ENCODE assay signal across 10 cellular contexts in the genomic region with DNA sequence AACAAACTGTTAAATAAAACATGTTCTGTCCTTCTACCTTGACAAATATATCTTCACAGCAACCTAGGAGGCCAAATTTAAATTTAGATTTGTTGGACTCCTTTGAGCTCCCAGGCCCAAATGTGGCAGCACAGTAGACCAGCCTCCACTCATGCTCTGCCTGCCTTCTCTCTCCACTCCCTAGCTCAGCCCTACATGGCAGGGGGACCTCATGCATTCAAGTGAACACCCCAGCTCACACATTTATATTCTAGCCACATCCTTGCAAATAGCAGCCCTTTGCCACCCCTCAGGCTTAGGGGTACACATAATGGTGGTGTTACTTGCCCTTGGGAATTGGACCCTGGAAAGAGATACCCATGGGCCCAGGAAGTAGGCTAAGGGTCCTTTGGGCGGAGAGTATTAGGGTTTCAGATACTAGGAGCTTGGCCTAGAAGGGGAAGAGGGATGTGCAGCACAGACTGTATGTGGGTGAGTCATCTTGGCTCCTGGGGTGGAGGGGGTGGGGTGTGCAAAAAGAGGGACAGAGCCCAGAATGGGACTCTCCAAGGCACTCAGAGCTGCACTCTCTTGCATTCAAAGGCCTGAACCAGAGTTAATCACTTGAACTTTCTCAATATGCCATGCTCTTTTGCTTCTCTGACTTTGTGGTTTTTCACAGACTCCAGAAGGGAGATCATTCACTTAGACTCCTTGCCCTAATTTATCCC.
A peak's percentile ranks its signal among the peaks of the same experiment; 100 is the strongest.
DNase-seq lines count a peak whose midpoint lies in the region; ATAC-seq and TF ChIP-seq lines count a peak whose summit lies in the region.
"Had no signal": no experiment of that assay in that cellular context is flagged by ENCODE, and none has a peak within 500 bp of the region (broad histone marks: within the 10 kb centered on the region; RNA-seq: fewer than 3 reads in every experiment).

No MANE protein-coding gene starts in this region.

- no peak overlapping the region for H3K4ac ChIP-seq in H9 (ENCODE audit: low read depth, low read length)

- H2AK5ac ChIP-seq in H9 (ENCODE audit: insufficient read length, low read length) = no peak overlapping the region

- no peak overlapping the region for H2BK20ac ChIP-seq in H9 (ENCODE audit: low read depth, low read length, poor library complexity, severe bottlenecking)

- H3K36me3 ChIP-seq in esophagus squamous epithelium (no peaks in the 10 kb centered on the region), neural progenitor cell (no peaks in the 10 kb centered on the region)
- H3K36me3 ChIP-seq: colonic mucosa had no signal

- WGBS in esophagus squamous epithelium, 2 donors = 58 to 91% methylated on average over 1 of the region's 1 CpG
- no CpG with 5 or more reads among the region's 1 CpG for WGBS in H9 (ENCODE audit: extremely low coverage, insufficient read length, low lambda C conversion rate)

- intact Hi-C loops in esophagus squamous epithelium (cut with DNase I) = no loop called here

- no peak overlapping the region for H3K14ac ChIP-seq in H9 (ENCODE audit: insufficient read depth, low read length)

- peaks cover 5% of the 10 kb centered on the region for H3K36me3 Mint-ChIP-seq in neural progenitor cell
- H3K36me3 Mint-ChIP-seq in H9 (ENCODE audit: insufficient read depth in 1 of 3, low read depth in 3 of 3) = no peaks in the 10 kb centered on the region
- H3K36me3 Mint-ChIP-seq: naive thymus-derived CD8-positive, alpha-beta T cell had no signal

- H3K9ac ChIP-seq in neural progenitor cell (no peak overlapping the region), H9 (ENCODE audit: extremely low read depth, insufficient read length, low read length) (no peak overlapping the region)

- no peak overlapping the region for H4K5ac ChIP-seq in H9 (ENCODE audit: insufficient read length, low read depth, low read length)

- H3K9me3 Mint-ChIP-seq in neural progenitor cell (no peaks in the 10 kb centered on the region), H9 (no peaks in the 10 kb centered on the region)
- H3K9me3 Mint-ChIP-seq: naive thymus-derived CD8-positive, alpha-beta T cell had no signal

- peak overlapping the region in 3 of 4 donors; percentile 20 to 55 (median 45) for H3K27ac ChIP-seq in esophagus squamous epithelium
- H3K27ac ChIP-seq in neural progenitor cell = no peak overlapping the region
- H3K27ac ChIP-seq in H9 (ENCODE audit: insufficient read length, low read depth, low read length) = no peak overlapping the region
- H3K27ac ChIP-seq: colonic mucosa had no signal

- no peak overlapping the region for H2BK12ac ChIP-seq in H9 (ENCODE audit: insufficient read length, low read depth, low read length)

- H2AFZ ChIP-seq in neural progenitor cell (replicated peaks) = no peak overlapping the region
- H2AFZ ChIP-seq in H9 (ENCODE audit: low read length) = no peak overlapping the region

- H3K18ac ChIP-seq in H9 (ENCODE audit: insufficient read length, low read depth, low read length) = no peak overlapping the region

- no peaks in the 10 kb centered on the region for H3K27me3 ChIP-seq in esophagus squamous epithelium
- H3K27me3 ChIP-seq in neural progenitor cell = no peaks in the 10 kb centered on the region
- no peaks in the 10 kb centered on the region; the same call in 1 of the 2 replicates for H3K27me3 ChIP-seq in H9 (ENCODE audit: insufficient read depth, low read length)
- H3K27me3 ChIP-seq: colonic mucosa had no signal

- no peak for TF ChIP-seq CTCF in esophagus squamous epithelium (IDR thresholded peaks at IDR 0.05)
- no peak for TF ChIP-seq CTCF in neural progenitor cell (IDR thresholded peaks at IDR 0.05)
- TF ChIP-seq CTCF in H9 (conservative IDR thresholded peaks at IDR 0.05) = no peak

- ATAC-seq in HG02885 (IDR thresholded peaks at IDR 0.05; ENCODE audit: poor library complexity, unreplicated experiment) = no peak
- ATAC-seq: naive thymus-derived CD8-positive, alpha-beta T cell had no signal

- H4K91ac ChIP-seq in H9 (ENCODE audit: insufficient read length, low read depth, low read length) = no peak overlapping the region

- no peaks in the 10 kb centered on the region for H3K79me1 ChIP-seq in H9 (ENCODE audit: insufficient read depth, low read depth, low read length, poor library complexity, severe bottlenecking)

- H3F3A ChIP-seq in neural progenitor cell (ENCODE audit: low read depth) = no peaks in the 10 kb centered on the region

- H3K9me3 ChIP-seq in esophagus squamous epithelium = no peaks in the 10 kb centered on the region
- no peaks in the 10 kb centered on the region for H3K9me3 ChIP-seq in neural progenitor cell (ENCODE audit: low read depth)
- no peaks in the 10 kb centered on the region for H3K9me3 ChIP-seq in H9 (ENCODE audit: control insufficient read depth, low read depth, low read length)
- H3K9me3 ChIP-seq: colonic mucosa had no signal

- no peak overlapping the region for H4K8ac ChIP-seq in H9 (replicated peaks; ENCODE audit: insufficient read length, low read depth, low read length)

- H3K27me3 Mint-ChIP-seq in neural progenitor cell (ENCODE audit: insufficient read depth, low read depth) = no peaks in the 10 kb centered on the region
- H3K27me3 Mint-ChIP-seq in H9 (ENCODE audit: low read depth) = no peaks in the 10 kb centered on the region; the same call in 1 of the 2 replicates

- H2BK15ac ChIP-seq in H9 (ENCODE audit: low read depth, low read length) = no peak overlapping the region

- no peak overlapping the region for H3T11ph ChIP-seq in H9 (ENCODE audit: low read length)

- no peaks in the 10 kb centered on the region for H4K20me1 ChIP-seq in neural progenitor cell (ENCODE audit: low read depth)
- no peaks in the 10 kb centered on the region for H4K20me1 ChIP-seq in H9 (ENCODE audit: control insufficient read depth, insufficient read depth, insufficient read length)

- TF ChIP-seq POLR2A in esophagus squamous epithelium (IDR thresholded peaks at IDR 0.05) = no peak

- H3K4me1 ChIP-seq in esophagus squamous epithelium (peaks cover 24 to 55% (median 41%) of the 10 kb centered on the region in 3 donors), neural progenitor cell (peaks cover 26% of the 10 kb centered on the region), H9 (ENCODE audit: insufficient read depth, low read length) (peaks cover 4% of the 10 kb centered on the region; the same call in 1 of the 2 replicates)
- H3K4me1 ChIP-seq: colonic mucosa had no signal

- H3K4me3 Mint-ChIP-seq in neural progenitor cell (no peak overlapping the region), H9 (no peak overlapping the region)
- H3K4me3 Mint-ChIP-seq: naive thymus-derived CD8-positive, alpha-beta T cell had no signal

- H3K23me2 ChIP-seq in H9 (ENCODE audit: insufficient read length, low read depth, low read length, poor library complexity, severe bottlenecking) = no peaks in the 10 kb centered on the region

- H3K27ac Mint-ChIP-seq in neural progenitor cell (peak overlapping the region; percentile 85), H9 (no peak overlapping the region; a peak in 1 of 7 replicates)
- H3K27ac Mint-ChIP-seq: naive thymus-derived CD8-positive, alpha-beta T cell had no signal

- no peak overlapping the region for H3K4me2 ChIP-seq in neural progenitor cell
- H3K4me2 ChIP-seq in H9 (ENCODE audit: insufficient read depth, insufficient read length, low read length) = no peak overlapping the region

- H3K56ac ChIP-seq in H9 (ENCODE audit: insufficient read length, low read depth, low read length) = no peak overlapping the region

- H3K23ac ChIP-seq in H9 (ENCODE audit: insufficient read length, low read depth, low read length) = no peak overlapping the region

- H3K4me3 ChIP-seq in esophagus squamous epithelium (no peak overlapping the region), neural progenitor cell (no peak overlapping the region)
- H3K4me3 ChIP-seq: colonic mucosa had no signal

- no peaks in the 10 kb centered on the region for H3K79me2 ChIP-seq in neural progenitor cell (ENCODE audit: low read depth)
- H3K79me2 ChIP-seq in H9 (ENCODE audit: insufficient read depth, low read length) = no peaks in the 10 kb centered on the region

- H3K4me1 Mint-ChIP-seq in neural progenitor cell (peaks cover 44% of the 10 kb centered on the region), H9 (peaks cover 38 to 40% of the 10 kb centered on the region in 2 experiments)
- H3K4me1 Mint-ChIP-seq: naive thymus-derived CD8-positive, alpha-beta T cell had no signal

- H2BK120ac ChIP-seq in H9 (ENCODE audit: low read depth, low read length, poor library complexity, severe bottlenecking) = no peak overlapping the region

- DNase-seq in AG20443 (ENCODE audit: low spot score) = peak; percentile 94
- DNase-seq in NCI-H226 = peak; percentile 5
- no peak for DNase-seq in esophagus squamous epithelium (lab: John Stamatoyannopoulos, UW)
- no peak for DNase-seq in neural progenitor cell (ENCODE audit: low spot score)
- DNase-seq in H9 = no peak
- no peak for DNase-seq in NCI-H524 (lab: John Stamatoyannopoulos, UW)
- no peak for DNase-seq in HUDEP-2 (lab: John Stamatoyannopoulos, UW; ENCODE audit: unreplicated experiment in 76 of 76)
- DNase-seq: colonic mucosa; naive thymus-derived CD8-positive, alpha-beta T cell had no signal

- no peak overlapping the region for H2BK5ac ChIP-seq in H9 (ENCODE audit: insufficient read length, low read length)

Comparison
In these comparisons a context has a peak if more than half of its experiments do, and no peak if none do; other contexts are left out.
1. DNase-seq: peak in AG20443 (single experiment) and NCI-H226 (single experiment); none in esophagus squamous epithelium (single experiment), neural progenitor cell (single experiment), H9 (single experiment), NCI-H524 (0 of 2) and HUDEP-2 (0 of 76).
2. H3K27ac ChIP-seq: peak in esophagus squamous epithelium (3 of 4); none in neural progenitor cell (single experiment) and H9 (single experiment).